In the genomic region with DNA sequence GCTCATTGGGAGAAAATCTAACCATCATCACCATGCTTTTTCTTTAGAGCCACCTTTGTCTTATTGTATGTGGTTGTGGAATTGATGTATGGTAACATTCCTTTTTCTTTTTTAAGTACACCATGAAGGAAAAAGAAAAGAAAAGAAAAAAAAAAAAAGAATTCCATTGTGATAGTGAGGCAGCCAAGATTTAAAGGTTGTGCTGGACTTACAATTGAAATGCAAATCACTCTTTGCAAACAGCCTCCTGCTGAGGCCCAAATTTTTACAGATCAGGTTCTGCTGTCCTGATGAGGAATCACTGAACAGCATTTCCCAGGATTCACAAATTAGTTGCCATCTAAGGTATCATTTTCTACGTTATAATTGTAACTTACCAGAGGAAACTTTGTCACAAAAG, we compare ENCODE assay signal across 1 cellular context.
TF ChIP-seq lines count a peak whose summit lies in the region.

No MANE protein-coding gene starts in this region.

TF ChIP-seq in WTC11, 78 proteins besides CTCF, POLR2A, EP300 and RAD21 (continued from another document):
- TF ChIP-seq, protein P1, sequence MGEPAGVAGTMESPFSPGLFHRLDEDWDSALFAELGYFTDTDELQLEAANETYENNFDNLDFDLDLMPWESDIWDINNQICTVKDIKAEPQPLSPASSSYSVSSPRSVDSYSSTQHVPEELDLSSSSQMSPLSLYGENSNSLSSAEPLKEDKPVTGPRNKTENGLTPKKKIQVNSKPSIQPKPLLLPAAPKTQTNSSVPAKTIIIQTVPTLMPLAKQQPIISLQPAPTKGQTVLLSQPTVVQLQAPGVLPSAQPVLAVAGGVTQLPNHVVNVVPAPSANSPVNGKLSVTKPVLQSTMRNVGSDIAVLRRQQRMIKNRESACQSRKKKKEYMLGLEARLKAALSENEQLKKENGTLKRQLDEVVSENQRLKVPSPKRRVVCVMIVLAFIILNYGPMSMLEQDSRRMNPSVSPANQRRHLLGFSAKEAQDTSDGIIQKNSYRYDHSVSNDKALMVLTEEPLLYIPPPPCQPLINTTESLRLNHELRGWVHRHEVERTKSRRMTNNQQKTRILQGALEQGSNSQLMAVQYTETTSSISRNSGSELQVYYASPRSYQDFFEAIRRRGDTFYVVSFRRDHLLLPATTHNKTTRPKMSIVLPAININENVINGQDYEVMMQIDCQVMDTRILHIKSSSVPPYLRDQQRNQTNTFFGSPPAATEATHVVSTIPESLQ (CRISPR knock-in tag; IDR thresholded peaks at IDR 0.05), result no peak
- TF ChIP-seq ESRRA (CRISPR knock-in tag; IDR thresholded peaks at IDR 0.05; ENCODE audit: borderline replicate concordance), result no peak
- TF ChIP-seq NR2C2 (CRISPR knock-in tag; IDR thresholded peaks at IDR 0.05), result no peak
- no peak for TF ChIP-seq ATF3 (CRISPR knock-in tag; conservative IDR thresholded peaks at IDR 0.05)
- no peak for TF ChIP-seq ZNF317 (CRISPR knock-in tag; IDR thresholded peaks at IDR 0.05; ENCODE audit: borderline replicate concordance, low read depth)
- TF ChIP-seq, protein P2, sequence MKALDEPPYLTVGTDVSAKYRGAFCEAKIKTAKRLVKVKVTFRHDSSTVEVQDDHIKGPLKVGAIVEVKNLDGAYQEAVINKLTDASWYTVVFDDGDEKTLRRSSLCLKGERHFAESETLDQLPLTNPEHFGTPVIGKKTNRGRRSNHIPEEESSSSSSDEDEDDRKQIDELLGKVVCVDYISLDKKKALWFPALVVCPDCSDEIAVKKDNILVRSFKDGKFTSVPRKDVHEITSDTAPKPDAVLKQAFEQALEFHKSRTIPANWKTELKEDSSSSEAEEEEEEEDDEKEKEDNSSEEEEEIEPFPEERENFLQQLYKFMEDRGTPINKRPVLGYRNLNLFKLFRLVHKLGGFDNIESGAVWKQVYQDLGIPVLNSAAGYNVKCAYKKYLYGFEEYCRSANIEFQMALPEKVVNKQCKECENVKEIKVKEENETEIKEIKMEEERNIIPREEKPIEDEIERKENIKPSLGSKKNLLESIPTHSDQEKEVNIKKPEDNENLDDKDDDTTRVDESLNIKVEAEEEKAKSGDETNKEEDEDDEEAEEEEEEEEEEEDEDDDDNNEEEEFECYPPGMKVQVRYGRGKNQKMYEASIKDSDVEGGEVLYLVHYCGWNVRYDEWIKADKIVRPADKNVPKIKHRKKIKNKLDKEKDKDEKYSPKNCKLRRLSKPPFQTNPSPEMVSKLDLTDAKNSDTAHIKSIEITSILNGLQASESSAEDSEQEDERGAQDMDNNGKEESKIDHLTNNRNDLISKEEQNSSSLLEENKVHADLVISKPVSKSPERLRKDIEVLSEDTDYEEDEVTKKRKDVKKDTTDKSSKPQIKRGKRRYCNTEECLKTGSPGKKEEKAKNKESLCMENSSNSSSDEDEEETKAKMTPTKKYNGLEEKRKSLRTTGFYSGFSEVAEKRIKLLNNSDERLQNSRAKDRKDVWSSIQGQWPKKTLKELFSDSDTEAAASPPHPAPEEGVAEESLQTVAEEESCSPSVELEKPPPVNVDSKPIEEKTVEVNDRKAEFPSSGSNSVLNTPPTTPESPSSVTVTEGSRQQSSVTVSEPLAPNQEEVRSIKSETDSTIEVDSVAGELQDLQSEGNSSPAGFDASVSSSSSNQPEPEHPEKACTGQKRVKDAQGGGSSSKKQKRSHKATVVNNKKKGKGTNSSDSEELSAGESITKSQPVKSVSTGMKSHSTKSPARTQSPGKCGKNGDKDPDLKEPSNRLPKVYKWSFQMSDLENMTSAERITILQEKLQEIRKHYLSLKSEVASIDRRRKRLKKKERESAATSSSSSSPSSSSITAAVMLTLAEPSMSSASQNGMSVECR (CRISPR knock-in tag; IDR thresholded peaks at IDR 0.05; ENCODE audit: borderline replicate concordance), result no peak
- TF ChIP-seq, protein P3, sequence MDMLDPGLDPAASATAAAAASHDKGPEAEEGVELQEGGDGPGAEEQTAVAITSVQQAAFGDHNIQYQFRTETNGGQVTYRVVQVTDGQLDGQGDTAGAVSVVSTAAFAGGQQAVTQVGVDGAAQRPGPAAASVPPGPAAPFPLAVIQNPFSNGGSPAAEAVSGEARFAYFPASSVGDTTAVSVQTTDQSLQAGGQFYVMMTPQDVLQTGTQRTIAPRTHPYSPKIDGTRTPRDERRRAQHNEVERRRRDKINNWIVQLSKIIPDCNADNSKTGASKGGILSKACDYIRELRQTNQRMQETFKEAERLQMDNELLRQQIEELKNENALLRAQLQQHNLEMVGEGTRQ (CRISPR knock-in tag; IDR thresholded peaks at IDR 0.05), result no peak
- TF ChIP-seq, protein P4, sequence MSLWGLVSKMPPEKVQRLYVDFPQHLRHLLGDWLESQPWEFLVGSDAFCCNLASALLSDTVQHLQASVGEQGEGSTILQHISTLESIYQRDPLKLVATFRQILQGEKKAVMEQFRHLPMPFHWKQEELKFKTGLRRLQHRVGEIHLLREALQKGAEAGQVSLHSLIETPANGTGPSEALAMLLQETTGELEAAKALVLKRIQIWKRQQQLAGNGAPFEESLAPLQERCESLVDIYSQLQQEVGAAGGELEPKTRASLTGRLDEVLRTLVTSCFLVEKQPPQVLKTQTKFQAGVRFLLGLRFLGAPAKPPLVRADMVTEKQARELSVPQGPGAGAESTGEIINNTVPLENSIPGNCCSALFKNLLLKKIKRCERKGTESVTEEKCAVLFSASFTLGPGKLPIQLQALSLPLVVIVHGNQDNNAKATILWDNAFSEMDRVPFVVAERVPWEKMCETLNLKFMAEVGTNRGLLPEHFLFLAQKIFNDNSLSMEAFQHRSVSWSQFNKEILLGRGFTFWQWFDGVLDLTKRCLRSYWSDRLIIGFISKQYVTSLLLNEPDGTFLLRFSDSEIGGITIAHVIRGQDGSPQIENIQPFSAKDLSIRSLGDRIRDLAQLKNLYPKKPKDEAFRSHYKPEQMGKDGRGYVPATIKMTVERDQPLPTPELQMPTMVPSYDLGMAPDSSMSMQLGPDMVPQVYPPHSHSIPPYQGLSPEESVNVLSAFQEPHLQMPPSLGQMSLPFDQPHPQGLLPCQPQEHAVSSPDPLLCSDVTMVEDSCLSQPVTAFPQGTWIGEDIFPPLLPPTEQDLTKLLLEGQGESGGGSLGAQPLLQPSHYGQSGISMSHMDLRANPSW (CRISPR knock-in tag; conservative IDR thresholded peaks at IDR 0.05; ENCODE audit: low read depth), result no peak
- TF ChIP-seq, protein P5, sequence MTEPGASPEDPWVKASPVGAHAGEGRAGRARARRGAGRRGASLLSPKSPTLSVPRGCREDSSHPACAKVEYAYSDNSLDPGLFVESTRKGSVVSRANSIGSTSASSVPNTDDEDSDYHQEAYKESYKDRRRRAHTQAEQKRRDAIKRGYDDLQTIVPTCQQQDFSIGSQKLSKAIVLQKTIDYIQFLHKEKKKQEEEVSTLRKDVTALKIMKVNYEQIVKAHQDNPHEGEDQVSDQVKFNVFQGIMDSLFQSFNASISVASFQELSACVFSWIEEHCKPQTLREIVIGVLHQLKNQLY (CRISPR knock-in tag; IDR thresholded peaks at IDR 0.05), result no peak
